Comparison of ENCODE assay signal across 1 cellular context in genomic region chr9:94139672-94140417, GRCh38.
TF ChIP-seq lines count a peak whose summit lies in the region.

No MANE protein-coding gene starts in this region.

TF ChIP-seq in HepG2, 621 proteins besides CTCF, POLR2A, EP300 and RAD21 (continued from another document):
- TF ChIP-seq ZXDC (CRISPR knock-in tag; IDR thresholded peaks at IDR 0.05) (no peak), SATB2 (CRISPR knock-in tag; IDR thresholded peaks at IDR 0.05) (no peak), RFX3 (CRISPR knock-in tag; IDR thresholded peaks at IDR 0.05) (no peak), ZNF749 (CRISPR knock-in tag; IDR thresholded peaks at IDR 0.05; ENCODE audit: borderline replicate concordance) (no peak), ZKSCAN5 (CRISPR knock-in tag; IDR thresholded peaks at IDR 0.05) (no peak), PHF8 (CRISPR knock-in tag; IDR thresholded peaks at IDR 0.05) (no peak), ZNF788 (CRISPR knock-in tag; IDR thresholded peaks at IDR 0.05; ENCODE audit: borderline replicate concordance) (no peak), KLF12 (CRISPR knock-in tag; IDR thresholded peaks at IDR 0.05; ENCODE audit: borderline replicate concordance) (no peak), BCL3 (CRISPR knock-in tag; IDR thresholded peaks at IDR 0.05) (no peak), ZNF354B (CRISPR knock-in tag; IDR thresholded peaks at IDR 0.05) (no peak), MAFG (CRISPR knock-in tag; IDR thresholded peaks at IDR 0.05) (no peak), BATF2 (CRISPR knock-in tag; IDR thresholded peaks at IDR 0.05) (no peak)
